27 cellular contexts compared by ENCODE assay signal in the genomic region with DNA sequence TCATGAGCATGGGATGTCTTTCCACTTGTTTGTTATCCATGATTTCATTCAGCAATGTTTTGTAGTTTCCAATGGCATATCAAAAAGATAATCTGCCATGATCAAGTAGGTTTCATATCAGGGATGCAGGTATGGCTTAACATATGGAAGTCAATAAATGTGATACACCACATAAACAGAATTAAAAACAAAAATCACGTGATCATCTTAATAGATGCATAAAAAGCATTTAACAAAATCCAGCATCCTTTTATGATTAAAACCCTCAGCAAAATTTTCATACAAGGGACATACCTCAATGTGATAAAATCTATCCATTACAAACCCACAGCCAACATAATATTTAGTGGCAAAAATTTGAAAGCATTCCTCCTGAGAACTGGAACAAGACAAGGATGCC.
"Had no signal": no experiment of that assay in that cellular context is flagged by ENCODE, and none has a peak within 500 bp of the region (broad histone marks: within the 10 kb centered on the region; RNA-seq: fewer than 3 reads in every experiment).

No MANE protein-coding gene starts in this region.

- H3K4me1 ChIP-seq: stomach, suprapubic skin, testis, thyroid gland, tibial artery, tibial nerve, transverse colon, upper lobe of left lung, upper lobe of right lung, uterus, vagina had no signal

- FAIRE-seq: urothelium cell line had no signal

- H3K27me3 ChIP-seq: stomach, suprapubic skin, testis, thyroid gland, tibial artery, tibial nerve, transverse colon, upper lobe of left lung, upper lobe of right lung, uterus, vagina had no signal

- H3K9me3 ChIP-seq: testis, thoracic aorta, thyroid gland, upper lobe of right lung, uterus, vagina had no signal

- H3K27ac ChIP-seq: stomach, suprapubic skin, testis, thoracic aorta, thyroid gland, tibial artery, tibial nerve, transverse colon, upper lobe of left lung, upper lobe of right lung, uterus, vagina had no signal

- H3K36me3 ChIP-seq: stomach, suprapubic skin, thoracic aorta, thyroid gland, tibial artery, tibial nerve, transverse colon, upper lobe of left lung, upper lobe of right lung, uterus, vagina had no signal

- ATAC-seq: stimulated activated effector memory CD8-positive, alpha-beta T cell treated with anti-CD3 and anti-CD28 coated beads, Interleukin-12 subunit alpha, Interleukin-12 subunit beta, amount 100 ng/mL, for 72 hours; stimulated activated memory B cell treated with anti-CD40 and anti-IgM and Interleukin-4, amounts not matched to agents 10 μg/mL and 1 μg/mL and 100 μg/mL, for 72 hours; stimulated activated naive B cell treated with anti-CD40 and anti-IgM and Interleukin-4, amounts not matched to agents 10 μg/mL and 1 μg/mL and 100 μg/mL, for 72 hours; stimulated activated naive CD8-positive, alpha-beta T cell treated with anti-CD3 and anti-CD28 coated beads, Interleukin-15, amount 100 ng/mL, for 72 hours; stimulated activated naive CD8-positive, alpha-beta T cell treated with anti-CD3 and anti-CD28 coated beads, Interleukin-15, Interleukin-2, amounts not matched to agents 100 U/mL and 50 U/mL, for 24 hours; upper lobe of right lung had no signal

- H3K4me3 ChIP-seq: stomach, suprapubic skin, testis, thoracic aorta, thyroid gland, tibial artery, tibial nerve, transverse colon, upper lobe of left lung, upper lobe of right lung, uterus, vagina had no signal

- DNase-seq: stimulated activated CD4-positive, alpha-beta T cell treated with anti-CD3 and anti-CD28 coated beads, Interleukin-2, amount 100 ng/mL, for 48 hours; stimulated activated CD4-positive, alpha-beta T cell treated with anti-CD3 and anti-CD28 coated beads, Interleukin-4, amount 100 ng/mL, for 1 hour; stimulated activated CD4-positive, alpha-beta T cell treated with anti-CD3 and anti-CD28 coated beads, Interleukin-4, amount 100 ng/mL, for 24 hours; stimulated activated CD4-positive, alpha-beta T cell treated with anti-CD3 and anti-CD28 coated beads, Interleukin-4, amount 100 ng/mL, for 4 hours; stimulated activated CD8-positive, alpha-beta memory T cell treated with anti-CD3 and anti-CD28 coated beads, Interleukin-4, amount 100 ng/mL, for 48 hours; stimulated activated naive B cell treated with anti-CD40 and anti-IgM and Interleukin-4, amounts not matched to agents 10 μg/mL and 1 μg/mL and 100 μg/mL, for 72 hours; stimulated activated naive CD4-positive, alpha-beta T cell; stimulated activated naive CD4-positive, alpha-beta T cell treated with Interleukin-2 at 50 U/mL for 16 hours; stimulated activated naive CD8-positive, alpha-beta T cell treated with anti-CD3 and anti-CD28 coated beads, Interleukin-15, amount 100 ng/mL, for 72 hours; stimulated activated naive CD8-positive, alpha-beta T cell treated with anti-CD3 and anti-CD28 coated beads, Interleukin-15, Interleukin-2, amounts not matched to agents 100 U/mL and 50 U/mL, for 24 hours; stomach; substantia nigra; testis; thyroid gland; tibial artery; transverse colon; trophoblast cell; upper lobe of left lung; upper lobe of right lung; uterus had no signal
